ENCODE assay signal across 8 cellular contexts in the genomic region with DNA sequence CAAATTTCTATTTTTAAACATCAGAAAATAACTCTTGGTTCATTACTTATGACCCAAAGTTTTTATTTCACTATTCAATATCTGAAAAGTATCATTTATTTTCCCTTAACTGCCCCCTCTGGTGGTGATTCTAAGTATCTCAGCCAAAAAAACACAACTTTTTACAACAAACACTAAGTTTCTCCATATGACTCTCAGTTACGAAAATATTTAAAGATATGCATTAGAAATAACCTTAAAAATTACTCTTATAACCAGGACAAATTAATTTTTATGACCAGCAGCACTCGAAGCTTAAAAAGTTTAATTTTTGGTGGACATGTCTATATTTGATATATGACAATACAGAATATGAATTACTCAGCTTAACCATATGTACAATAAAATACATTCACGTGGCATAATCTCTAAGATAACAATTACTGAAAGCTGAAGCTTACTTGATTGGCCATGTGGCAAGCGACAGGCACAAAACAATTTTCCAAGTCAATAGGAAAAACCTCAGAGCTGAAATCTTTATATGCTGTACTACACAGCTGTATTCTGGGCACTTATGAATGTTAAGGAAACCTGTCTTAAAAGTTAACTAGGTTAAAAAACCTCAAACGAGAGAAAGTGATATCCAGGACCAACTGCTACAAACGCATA. TPM values are rescaled to one million over a fixed set of nuclear protein-coding genes. Genes with fewer than 3 reads are reported as not detected.
DNase-seq lines count a peak whose midpoint lies in the region; ATAC-seq and TF ChIP-seq lines count a peak whose summit lies in the region.

No MANE protein-coding gene starts in this region.

- H3K36me3 ChIP-seq in mammary epithelial cell (ENCODE audit: insufficient read depth, low read length) = peaks cover 41% of the 10 kb centered on the region
- H3K36me3 ChIP-seq in vagina = peaks cover 0 to 45% of the 10 kb centered on the region in 2 donors

- dilution Hi-C loops in mammary epithelial cell (cut with HindIII; ENCODE audit: low sequenced_read_pairs) = no loop called here

- H3K9me3 ChIP-seq in mammary epithelial cell (replicated peaks; ENCODE audit: insufficient read depth, low read length) (no peaks in the 10 kb centered on the region), vagina (no peaks in the 10 kb centered on the region)

- peaks cover 46% of the 10 kb centered on the region for H4K20me1 ChIP-seq in mammary epithelial cell (ENCODE audit: insufficient read depth, low read length)

- TF ChIP-seq CTCF in mammary epithelial cell (conservative IDR thresholded peaks at IDR 0.05 in 1 of 2, IDR thresholded peaks at IDR 0.05 in 1 of 2; ENCODE audit: extremely low read depth in 1 of 2, insufficient read depth in 1 of 2, low read depth in 1 of 2, low read length in 2 of 2) (peak; percentile 53 to 65), vagina (IDR thresholded peaks at IDR 0.05) (peak; percentile 58 to 73 (median 73))

- H2AFZ ChIP-seq in mammary epithelial cell (ENCODE audit: low read depth, low read length) = no peak overlapping the region

- H3K27me3 ChIP-seq in mammary epithelial cell (ENCODE audit: insufficient read depth, low read length) = no peaks in the 10 kb centered on the region
- no peaks in the 10 kb centered on the region for H3K27me3 ChIP-seq in vagina

- no peak for ATAC-seq in left lobe of liver

- in situ Hi-C loops in mammary epithelial cell (cut with MboI; ENCODE audit: low sequenced_read_pairs in 2 of 2) = loop anchor here (5.0 to 10.0 kb wide), 3 partner anchors 106 to 303 kb away; no protein-coding TSS in a partner anchor

- TF ChIP-seq POLR2A in vagina (IDR thresholded peaks at IDR 0.05) = no peak

- DNase-seq in NCI-H748 (lab: John Stamatoyannopoulos, UW; ENCODE audit: unreplicated experiment) (peak; percentile 17), NCI-H748 treated with DMSO at 0.1 percent for 48 hours (lab: John Stamatoyannopoulos, UW) (no peak), NCI-H1105 treated with DMSO at 0.1 percent for 48 hours (lab: John Stamatoyannopoulos, UW) (peak; percentile 37), mammary epithelial cell (no peak), lung microvascular endothelial cell (ENCODE audit: low read depth in 2 of 2) (peak; percentile 47 to 61), vagina (ENCODE audit: extremely low spot score in 2 of 2) (no peak), COLO668 (lab: John Stamatoyannopoulos, UW; ENCODE audit: unreplicated experiment) (no peak), left lobe of liver (ENCODE audit: low spot score) (no peak)

- H3K4me3 ChIP-seq in mammary epithelial cell (replicated peaks in 1 of 3; ENCODE audit: insufficient read depth in 1 of 3, low read depth in 2 of 3, low read length in 3 of 3) (peak overlapping the region; percentile 90 to 100 (median 93)), vagina (peak overlapping the region; percentile 81 to 98)

- peaks cover 24% of the 10 kb centered on the region for H3K4me1 ChIP-seq in mammary epithelial cell (ENCODE audit: insufficient read depth, low read length)
- peaks cover 57% of the 10 kb centered on the region for H3K4me1 ChIP-seq in vagina

- peak overlapping the region; percentile 98 for H3K9ac ChIP-seq in mammary epithelial cell (ENCODE audit: insufficient read depth, low read length)

- H3K4me2 ChIP-seq in mammary epithelial cell (ENCODE audit: insufficient read depth, low read depth, low read length) = peak overlapping the region; percentile 79

- intact Hi-C loops in mammary epithelial cell (cut with micrococcal nuclease) (loop anchor here (1.0 kb wide), 1 partner anchor 107 kb away; no protein-coding TSS in a partner anchor), vagina (cut with DNase I) (no loop called here)

- 0% methylated on average over 6 of the region's 6 CpGs for WGBS in mammary epithelial cell (ENCODE audit: low coverage, missing lambda C conversion rate)

- CTCF ChIA-PET in mammary epithelial cell (lab: Charles Lee; ENCODE audit: low non-redundant PET) = interaction anchor here (0.6 kb wide), 2 partner anchors 10 to 107 kb away, joined by 4 to 7 read pairs; no protein-coding TSS in a partner anchor

- BruUV-seq in mammary epithelial cell (replicated peaks; lab: Mats Ljungman, UMichigan) = no TSS peak

- H3K79me2 ChIP-seq in mammary epithelial cell (ENCODE audit: insufficient read depth, low read length) = peaks cover 90% of the 10 kb centered on the region

- H3K27ac ChIP-seq in mammary epithelial cell (ENCODE audit: insufficient read depth, low read depth, low read length) (peak overlapping the region; percentile 93), vagina (peak overlapping the region; percentile 100)

RNA-seq across cellular contexts. Expression of a gene that starts 2.3 kb away (rescaled TPM):
- 100 to 1,000 TPM in 1 of 2 donors, 10 to 100 TPM in 1; 62.0 to 506 TPM for total RNA-seq in mammary epithelial cell
- polyA plus RNA-seq in mammary epithelial cell = 291 TPM
- 260 TPM for polyA minus RNA-seq in mammary epithelial cell
- total RNA-seq in lung microvascular endothelial cell = 67.1 and 89.4 TPM in 2 replicates
- total RNA-seq in vagina = 222 TPM
- 161 TPM for total RNA-seq in left lobe of liver

RNA-seq across cellular contexts. Expression of a gene that starts 3.3 kb away (rescaled TPM):
- total RNA-seq in mammary epithelial cell (100 to 1,000 TPM in 1 of 2 donors, 10 to 100 TPM in 1; 67.5 to 154 TPM), lung microvascular endothelial cell (95.0 and 103 TPM in 2 replicates), vagina (52.1 TPM), left lobe of liver (24.7 TPM)
- polyA plus RNA-seq in mammary epithelial cell = 77.3 TPM
- polyA minus RNA-seq in mammary epithelial cell = 25.3 TPM

RNA-seq across cellular contexts. Expression of a gene that starts 46.3 kb away (rescaled TPM):
- total RNA-seq in mammary epithelial cell (1 to 10 TPM; 5.4 to 8.3 TPM), lung microvascular endothelial cell (10.3 and 19.4 TPM in 2 replicates), vagina (5.2 TPM), left lobe of liver (0.45 TPM)
- polyA plus RNA-seq in mammary epithelial cell = 6.8 TPM
- polyA minus RNA-seq in mammary epithelial cell = 9.5 TPM

Comparison
In these comparisons a context has a peak if more than half of its experiments do, and no peak if none do; other contexts are left out.
1. DNase-seq: peak in NCI-H748 (single experiment), NCI-H1105 treated with DMSO at 0.1 percent for 48 hours (single experiment) and lung microvascular endothelial cell (2 of 2); none in NCI-H748 treated with DMSO at 0.1 percent for 48 hours (single experiment), mammary epithelial cell (single experiment), vagina (0 of 2), COLO668 (single experiment) and left lobe of liver (single experiment).